In the genomic region with DNA sequence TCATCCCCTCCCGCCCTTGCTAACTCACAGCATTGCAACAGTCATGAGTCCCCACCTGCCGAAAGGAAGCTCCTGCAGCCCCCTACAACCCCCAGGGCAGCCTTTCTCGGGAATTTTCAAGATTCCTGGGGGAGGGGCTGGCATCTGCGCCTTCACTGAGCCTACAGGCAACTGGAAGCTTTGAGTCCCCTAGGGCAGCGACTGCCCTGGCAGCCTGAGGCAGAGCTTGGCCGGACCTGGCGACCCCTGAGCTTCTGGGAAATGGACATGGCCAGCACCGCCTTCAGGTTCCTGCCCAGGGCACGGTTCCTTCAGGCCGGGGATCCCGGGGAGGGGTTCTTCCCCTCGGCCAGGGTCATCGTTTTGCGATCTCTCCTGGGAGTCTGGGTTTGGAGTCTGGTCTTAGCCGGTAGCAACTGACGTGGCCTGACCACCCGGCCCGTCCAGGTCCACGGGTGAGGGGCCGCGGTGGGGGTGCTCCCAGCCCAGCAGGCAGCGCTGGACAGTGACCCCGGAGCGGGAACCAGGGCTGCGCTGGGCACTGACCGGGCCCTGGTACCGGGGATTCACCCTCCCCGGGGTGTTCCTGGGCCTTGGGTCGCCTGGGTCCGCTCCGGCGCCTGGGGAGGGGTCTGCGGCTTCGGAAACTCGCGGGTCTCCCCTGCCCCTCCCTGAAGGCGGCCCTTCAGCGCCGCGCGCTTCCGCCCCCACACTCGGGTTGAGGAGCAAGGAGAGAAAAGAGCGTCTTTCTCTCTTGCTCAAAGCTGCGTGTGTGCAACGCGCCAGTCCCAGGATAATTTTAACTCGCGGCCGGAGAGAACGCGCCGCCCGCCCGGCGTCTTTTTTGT, we compare ENCODE assay signal across 1 cellular context.
TF ChIP-seq lines count a peak whose summit lies in the region.

No MANE protein-coding gene starts in this region.

TF ChIP-seq in GM12878, 131 proteins besides CTCF, POLR2A, EP300 and RAD21:
- TF ChIP-seq HCFC1 (IDR thresholded peaks at IDR 0.05; ENCODE audit: low read length) = no peak
- TF ChIP-seq JUNB (IDR thresholded peaks at IDR 0.05) = no peak
- TF ChIP-seq, protein P1, sequence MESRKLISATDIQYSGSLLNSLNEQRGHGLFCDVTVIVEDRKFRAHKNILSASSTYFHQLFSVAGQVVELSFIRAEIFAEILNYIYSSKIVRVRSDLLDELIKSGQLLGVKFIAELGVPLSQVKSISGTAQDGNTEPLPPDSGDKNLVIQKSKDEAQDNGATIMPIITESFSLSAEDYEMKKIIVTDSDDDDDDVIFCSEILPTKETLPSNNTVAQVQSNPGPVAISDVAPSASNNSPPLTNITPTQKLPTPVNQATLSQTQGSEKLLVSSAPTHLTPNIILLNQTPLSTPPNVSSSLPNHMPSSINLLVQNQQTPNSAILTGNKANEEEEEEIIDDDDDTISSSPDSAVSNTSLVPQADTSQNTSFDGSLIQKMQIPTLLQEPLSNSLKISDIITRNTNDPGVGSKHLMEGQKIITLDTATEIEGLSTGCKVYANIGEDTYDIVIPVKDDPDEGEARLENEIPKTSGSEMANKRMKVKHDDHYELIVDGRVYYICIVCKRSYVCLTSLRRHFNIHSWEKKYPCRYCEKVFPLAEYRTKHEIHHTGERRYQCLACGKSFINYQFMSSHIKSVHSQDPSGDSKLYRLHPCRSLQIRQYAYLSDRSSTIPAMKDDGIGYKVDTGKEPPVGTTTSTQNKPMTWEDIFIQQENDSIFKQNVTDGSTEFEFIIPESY (IDR thresholded peaks at IDR 0.05) = no peak
- 0 out of 2 replicates have a peak, but pooled peaks have one; percentile 24 for TF ChIP-seq EZH2 (IDR thresholded peaks at IDR 0.05; ENCODE audit: borderline replicate concordance, control insufficient read depth, low read depth, low read length)
- no peak for TF ChIP-seq HDAC2 (IDR thresholded peaks at IDR 0.05)
- TF ChIP-seq, protein P2, sequence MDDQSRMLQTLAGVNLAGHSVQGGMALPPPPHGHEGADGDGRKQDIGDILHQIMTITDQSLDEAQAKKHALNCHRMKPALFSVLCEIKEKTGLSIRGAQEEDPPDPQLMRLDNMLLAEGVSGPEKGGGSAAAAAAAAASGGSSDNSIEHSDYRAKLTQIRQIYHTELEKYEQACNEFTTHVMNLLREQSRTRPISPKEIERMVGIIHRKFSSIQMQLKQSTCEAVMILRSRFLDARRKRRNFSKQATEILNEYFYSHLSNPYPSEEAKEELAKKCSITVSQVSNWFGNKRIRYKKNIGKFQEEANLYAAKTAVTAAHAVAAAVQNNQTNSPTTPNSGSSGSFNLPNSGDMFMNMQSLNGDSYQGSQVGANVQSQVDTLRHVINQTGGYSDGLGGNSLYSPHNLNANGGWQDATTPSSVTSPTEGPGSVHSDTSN (IDR thresholded peaks at IDR 0.05; ENCODE audit: insufficient replicate concordance, low read depth, low read length) = no peak
